Comparison of ENCODE assay signal across 1 cellular context in the genomic region with DNA sequence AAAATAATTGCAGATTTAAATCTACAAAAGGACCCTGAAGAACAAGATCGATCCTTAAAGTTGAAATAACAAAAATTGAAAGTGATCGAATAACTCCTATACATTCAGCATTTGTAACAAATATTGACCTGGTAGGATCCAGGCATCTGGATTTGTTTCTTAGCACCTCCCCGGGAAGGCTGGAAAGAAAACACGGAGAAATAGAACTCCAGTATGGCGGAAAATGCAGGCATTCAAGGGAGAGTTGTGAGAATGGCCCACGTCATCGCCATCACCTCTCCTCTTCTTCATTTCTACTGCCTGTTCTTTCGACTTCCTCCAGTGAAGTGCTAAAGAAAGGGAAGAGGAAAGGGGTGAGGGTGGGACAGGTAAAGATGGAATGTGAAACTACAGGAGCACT.
TF ChIP-seq lines count a peak whose summit lies in the region.

No MANE protein-coding gene starts in this region.

TF ChIP-seq in GM23338, 12 proteins besides CTCF, POLR2A, EP300 and RAD21 (continued from another document):
- TF ChIP-seq CREB1 (CRISPR knock-in tag; IDR thresholded peaks at IDR 0.05; ENCODE audit: low read depth) (no peak), STAT1 (IDR thresholded peaks at IDR 0.05; ENCODE audit: unreplicated experiment) (no peak)
TF ChIP-seq in GM23338: peak in this region for 0.
